14 cellular contexts compared by ENCODE assay signal in genomic region chr1:15902882-15903281, GRCh38. TPM values are rescaled to one million over a fixed set of nuclear protein-coding genes. Genes with fewer than 3 reads are reported as not detected.
A peak's percentile ranks its signal among the peaks of the same experiment; 100 is the strongest.
DNase-seq lines count a peak whose midpoint lies in the region; ATAC-seq and TF ChIP-seq lines count a peak whose summit lies in the region.
"Had no signal": no experiment of that assay in that cellular context is flagged by ENCODE, and none has a peak within 500 bp of the region (broad histone marks: within the 10 kb centered on the region; RNA-seq: fewer than 3 reads in every experiment).

No MANE protein-coding gene starts in this region.

- DNase-seq in Daoy (ENCODE audit: low read depth) = peak; percentile 50
- peak; percentile 71 for DNase-seq in Panc1 (ENCODE audit: low read depth, low spot score)
- peak; percentile 27 for DNase-seq in epithelial cell of proximal tubule (ENCODE audit: low read depth)
- DNase-seq in GM23338 (ENCODE audit: low spot score) = no peak
- DNase-seq in activated naive CD4-positive, alpha-beta T cell treated with anti-CD3 and anti-CD28 coated beads, Interleukin-2, amount 10 ng/mL, durations not matched to agents 7 days and 5 days = no peak
- no peak for DNase-seq in H7
- no peak for DNase-seq in cerebellar nuclear complex (lab: John Stamatoyannopoulos, UW)
- DNase-seq: anterior cingulate cortex, islet precursor cell, KG1, natural killer cell, NCI-H2171 had no signal

- H3K27ac ChIP-seq in Panc1 (ENCODE audit: low read length) (peak overlapping the region; percentile 18; the same call in 1 of the 2 replicates), neutrophil (peak overlapping the region; percentile 30), GM23338 (ENCODE audit: low read depth) (no peak overlapping the region)
- H3K27ac ChIP-seq: VCaP had no signal

- H3K9me3 ChIP-seq in Panc1 (ENCODE audit: control insufficient read depth, insufficient read depth, low read depth, low read length) = no peaks in the 10 kb centered on the region
- no peaks in the 10 kb centered on the region for H3K9me3 ChIP-seq in neutrophil

- BruUV-seq in Panc1 (replicated peaks; lab: Mats Ljungman, UMichigan) = no TSS peak

- H3K4me2 ChIP-seq in GM23338 = no peak overlapping the region

- intact Hi-C loops in Panc1 (cut with micrococcal nuclease; ENCODE audit: unreplicated experiment) = no loop called here

- no peaks in the 10 kb centered on the region for H3F3A ChIP-seq in GM23338 (replicated peaks; ENCODE audit: low read depth)

- ATAC-seq in Panc1 (peak; percentile 93), GM23338 (no peak)
- ATAC-seq: natural killer cell had no signal

- H3K4me1 Mint-ChIP-seq in GM23338 = peaks cover 15% of the 10 kb centered on the region
- peaks cover 7% of the 10 kb centered on the region for H3K4me1 Mint-ChIP-seq in activated naive CD4-positive, alpha-beta T cell treated with anti-CD3 and anti-CD28 coated beads, Interleukin-2, amount 10 ng/mL, durations not matched to agents 7 days and 5 days

- H3K4me3 ChIP-seq in Panc1 (ENCODE audit: low read depth in 2 of 2, low read length in 2 of 2) = no peak overlapping the region
- no peak overlapping the region for H3K4me3 ChIP-seq in epithelial cell of proximal tubule (ENCODE audit: low read depth, low read length)
- H3K4me3 ChIP-seq in neutrophil (ENCODE audit: low read depth in 1 of 2, low read length in 1 of 2) = no peak overlapping the region
- no peak overlapping the region for H3K4me3 ChIP-seq in GM23338
- H3K4me3 ChIP-seq in H7 (ENCODE audit: insufficient read depth, low read depth, low read length) = no peak overlapping the region

- CTCF ChIA-PET in Panc1 (lab: Charles Lee) = no interaction called here
- CTCF ChIA-PET in activated naive CD4-positive, alpha-beta T cell treated with anti-CD3 and anti-CD28 coated beads, Interleukin-2, amount 10 ng/mL, durations not matched to agents 7 days and 5 days (lab: Charles Lee) = interaction anchor here (0.7 to 0.8 kb wide), 2 partner anchors 24 to 88 kb away, joined by 3 read pairs; no protein-coding TSS in a partner anchor

- H3K36me3 ChIP-seq in Panc1 (ENCODE audit: control insufficient read depth, insufficient read depth, low read length) (peaks cover 2% of the 10 kb centered on the region; the same call in 1 of the 2 replicates), neutrophil (peaks cover 12% of the 10 kb centered on the region), GM23338 (ENCODE audit: insufficient read depth) (no peaks in the 10 kb centered on the region), H7 (replicated peaks; ENCODE audit: control insufficient read depth, insufficient read depth, low read length) (no peaks in the 10 kb centered on the region)

- TF ChIP-seq CTCF in Panc1 (IDR thresholded peaks at IDR 0.05) = no peak
- TF ChIP-seq CTCF in epithelial cell of proximal tubule (conservative IDR thresholded peaks at IDR 0.05; ENCODE audit: low read depth, low read length) = no peak
- no peak for TF ChIP-seq CTCF in neutrophil (IDR thresholded peaks at IDR 0.05)
- TF ChIP-seq CTCF in GM23338 (conservative IDR thresholded peaks at IDR 0.05; ENCODE audit: low read depth in 2 of 2) = no peak

- H4K20me1 ChIP-seq in GM23338 (replicated peaks; ENCODE audit: insufficient read depth) = peaks cover 12% of the 10 kb centered on the region; the same call in 1 of the 2 replicates

- H3K4me1 ChIP-seq in Panc1 (ENCODE audit: control insufficient read depth, insufficient read depth, low read length) = peaks cover 27% of the 10 kb centered on the region
- peaks cover 3 to 7% of the 10 kb centered on the region in 2 experiments for H3K4me1 ChIP-seq in neutrophil (ENCODE audit: control insufficient read depth in 1 of 2, insufficient read depth in 1 of 2, low read depth in 1 of 2, low read length in 1 of 2)
- peaks cover 12% of the 10 kb centered on the region; the same call in 1 of the 2 replicates for H3K4me1 ChIP-seq in GM23338 (ENCODE audit: insufficient read depth)

- H3K79me2 ChIP-seq in GM23338 (replicated peaks; ENCODE audit: insufficient read depth) = peaks cover 96% of the 10 kb centered on the region

- H3K27me3 Mint-ChIP-seq in GM23338 (ENCODE audit: insufficient read depth, low read depth, poor library complexity) = peaks cover 3% of the 10 kb centered on the region
- H3K27me3 Mint-ChIP-seq in activated naive CD4-positive, alpha-beta T cell treated with anti-CD3 and anti-CD28 coated beads, Interleukin-2, amount 10 ng/mL, durations not matched to agents 7 days and 5 days = no peaks in the 10 kb centered on the region

- no peaks in the 10 kb centered on the region for H3K9me2 ChIP-seq in GM23338 (ENCODE audit: insufficient read depth)

- H3K4me3 Mint-ChIP-seq in GM23338 = no peak overlapping the region
- H3K4me3 Mint-ChIP-seq in activated naive CD4-positive, alpha-beta T cell treated with anti-CD3 and anti-CD28 coated beads, Interleukin-2, amount 10 ng/mL, durations not matched to agents 7 days and 5 days = no peak overlapping the region
- H3K4me3 Mint-ChIP-seq: natural killer cell had no signal

- in situ Hi-C loops in Panc1 (cut with HindIII; ENCODE audit: low pct_unique_long_range_greater_than_20kb, low sequenced_read_pairs) = no loop called here

- no peak overlapping the region for H3K27ac Mint-ChIP-seq in GM23338
- H3K27ac Mint-ChIP-seq in activated naive CD4-positive, alpha-beta T cell treated with anti-CD3 and anti-CD28 coated beads, Interleukin-2, amount 10 ng/mL, durations not matched to agents 7 days and 5 days = no peak overlapping the region
- H3K27ac Mint-ChIP-seq: natural killer cell had no signal

- POLR2A ChIA-PET in Panc1 (lab: Charles Lee) = no interaction called here

- no peaks in the 10 kb centered on the region for H3K36me3 Mint-ChIP-seq in GM23338 (ENCODE audit: low read depth)
- H3K36me3 Mint-ChIP-seq in activated naive CD4-positive, alpha-beta T cell treated with anti-CD3 and anti-CD28 coated beads, Interleukin-2, amount 10 ng/mL, durations not matched to agents 7 days and 5 days = peaks cover 16% of the 10 kb centered on the region
- H3K36me3 Mint-ChIP-seq: natural killer cell had no signal

- H2AFZ ChIP-seq in GM23338 = no peak overlapping the region

- no peaks in the 10 kb centered on the region for H3K9me3 Mint-ChIP-seq in GM23338
- no peaks in the 10 kb centered on the region for H3K9me3 Mint-ChIP-seq in activated naive CD4-positive, alpha-beta T cell treated with anti-CD3 and anti-CD28 coated beads, Interleukin-2, amount 10 ng/mL, durations not matched to agents 7 days and 5 days
- H3K9me3 Mint-ChIP-seq: natural killer cell had no signal

- H3K27me3 ChIP-seq in Panc1 (ENCODE audit: control insufficient read depth, insufficient read depth, low read length) = no peaks in the 10 kb centered on the region
- H3K27me3 ChIP-seq in neutrophil = no peaks in the 10 kb centered on the region
- no peaks in the 10 kb centered on the region for H3K27me3 ChIP-seq in GM23338 (ENCODE audit: insufficient read depth)
- no peaks in the 10 kb centered on the region for H3K27me3 ChIP-seq in H7 (ENCODE audit: control insufficient read depth, insufficient read depth, low read length)

TF ChIP-seq in GM23338, 12 proteins besides CTCF, POLR2A, EP300 and RAD21:
- TF ChIP-seq POLR2AphosphoS5 (IDR thresholded peaks at IDR 0.05; ENCODE audit: low read depth) = no peak
- TF ChIP-seq NANOG (IDR thresholded peaks at IDR 0.05; ENCODE audit: borderline replicate concordance) = no peak

RNA-seq across cellular contexts. Expression of gene SPEN, which starts 55.4 kb away (rescaled TPM):
- total RNA-seq in Daoy (2014; rRNA removed; shearing (Covaris generic)) = 14.9 and 22.3 TPM in 2 replicates
- total RNA-seq in Panc1 (2021; ENCODE audit: unreplicated experiment) (58.3 TPM), epithelial cell of proximal tubule (10.4 and 10.6 TPM in 2 replicates)
- 36.5 TPM for polyA plus RNA-seq in Panc1 (2012; ENCODE audit: insufficient read length)
- 28.5 and 43.6 TPM in 2 replicates for total RNA-seq in GM23338 (2014; rRNA removed; shearing (Covaris generic))
- 11.4 and 14.9 TPM in 2 replicates for polyA plus RNA-seq in GM23338 (2016; fragmentation: Nextera tagmentation; extraction: Ambion mirVana)
- 19.9 and 32.9 TPM in 2 replicates for total RNA-seq in H7 (2014; rRNA removed; shearing (Covaris generic))

Comparison
In these comparisons a context has a peak if more than half of its experiments do, and no peak if none do; other contexts are left out.
1. DNase-seq: peak in Daoy (single experiment), Panc1 (single experiment) and epithelial cell of proximal tubule (single experiment); none in GM23338 (single experiment), activated naive CD4-positive, alpha-beta T cell treated with anti-CD3 and anti-CD28 coated beads, Interleukin-2, amount 10 ng/mL, durations not matched to agents 7 days and 5 days (single experiment), H7 (single experiment) and cerebellar nuclear complex (0 of 2).